Comparison of ENCODE assay signal across 1 cellular context in the genomic region with DNA sequence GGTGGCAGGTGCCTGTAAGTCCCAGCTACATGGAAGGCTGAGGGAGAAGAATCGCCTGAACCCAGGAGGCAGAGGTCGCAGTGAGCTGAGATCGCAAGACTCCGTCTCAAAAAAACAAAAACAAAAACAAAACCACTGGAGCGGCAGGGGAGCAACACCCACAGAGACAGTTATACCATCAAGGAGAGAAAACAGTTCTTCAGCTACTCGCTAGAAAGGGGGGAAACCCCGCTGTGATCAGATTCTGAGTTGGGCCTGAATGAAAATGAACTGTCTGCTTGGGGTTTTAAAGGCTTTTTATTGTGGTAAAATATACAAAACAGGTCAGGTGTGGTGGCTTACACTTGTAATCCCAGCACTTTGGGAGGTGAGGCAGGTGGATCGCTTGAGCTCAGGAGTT.
TF ChIP-seq lines count a peak whose summit lies in the region.

No MANE protein-coding gene starts in this region.

TF ChIP-seq in WTC11, 78 proteins besides CTCF, POLR2A, EP300 and RAD21 (continued from another document):
- TF ChIP-seq EMX1 (CRISPR knock-in tag; IDR thresholded peaks at IDR 0.05), result no peak
- no peak for TF ChIP-seq NR2C2 (CRISPR knock-in tag; IDR thresholded peaks at IDR 0.05)
- TF ChIP-seq, protein P1, sequence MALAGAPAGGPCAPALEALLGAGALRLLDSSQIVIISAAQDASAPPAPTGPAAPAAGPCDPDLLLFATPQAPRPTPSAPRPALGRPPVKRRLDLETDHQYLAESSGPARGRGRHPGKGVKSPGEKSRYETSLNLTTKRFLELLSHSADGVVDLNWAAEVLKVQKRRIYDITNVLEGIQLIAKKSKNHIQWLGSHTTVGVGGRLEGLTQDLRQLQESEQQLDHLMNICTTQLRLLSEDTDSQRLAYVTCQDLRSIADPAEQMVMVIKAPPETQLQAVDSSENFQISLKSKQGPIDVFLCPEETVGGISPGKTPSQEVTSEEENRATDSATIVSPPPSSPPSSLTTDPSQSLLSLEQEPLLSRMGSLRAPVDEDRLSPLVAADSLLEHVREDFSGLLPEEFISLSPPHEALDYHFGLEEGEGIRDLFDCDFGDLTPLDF (CRISPR knock-in tag; IDR thresholded peaks at IDR 0.05), result no peak
